In the genomic region with DNA sequence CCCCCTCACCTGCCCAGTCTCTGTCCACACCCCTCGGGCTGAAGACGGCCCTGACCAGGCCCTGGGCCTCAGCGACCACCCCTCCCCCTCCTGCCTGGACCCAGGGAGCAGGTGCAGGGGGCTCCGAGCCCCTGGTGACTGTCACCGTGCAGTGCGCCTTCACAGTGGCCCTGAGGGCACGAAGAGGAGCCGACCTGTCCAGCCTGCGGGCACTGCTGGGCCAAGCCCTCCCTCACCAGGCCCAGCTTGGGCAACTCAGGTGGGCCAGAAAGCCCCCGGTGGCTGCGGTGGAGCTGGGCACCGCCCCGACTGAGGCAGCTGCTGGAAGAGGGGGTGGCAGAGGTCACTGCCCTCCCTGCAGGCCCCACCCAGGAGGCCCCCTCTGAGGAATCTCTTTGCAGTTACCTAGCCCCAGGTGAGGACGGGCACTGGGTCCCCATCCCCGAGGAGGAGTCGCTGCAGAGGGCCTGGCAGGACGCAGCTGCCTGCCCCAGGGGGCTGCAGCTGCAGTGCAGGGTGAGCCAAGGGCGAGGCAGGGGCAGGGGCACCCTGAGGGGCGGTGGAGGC, we compare ENCODE assay signal across 16 cellular contexts. TPM values are rescaled to one million over a fixed set of nuclear protein-coding genes. Genes with fewer than 3 reads are reported as not detected.
A peak's percentile ranks its signal among the peaks of the same experiment; 100 is the strongest.
DNase-seq lines count a peak whose midpoint lies in the region; ATAC-seq and TF ChIP-seq lines count a peak whose summit lies in the region.
"Had no signal": no experiment of that assay in that cellular context is flagged by ENCODE, and none has a peak within 500 bp of the region (broad histone marks: within the 10 kb centered on the region; RNA-seq: fewer than 3 reads in every experiment).

No MANE protein-coding gene starts in this region.

- no peak overlapping the region for H3K4me3 Mint-ChIP-seq in activated naive CD8-positive, alpha-beta T cell treated with anti-CD3 and anti-CD28 coated beads, Interleukin-2, amount 10 ng/mL, durations not matched to agents 7 days and 5 days
- no peak overlapping the region for H3K4me3 Mint-ChIP-seq in activated naive CD8-positive, alpha-beta T cell treated with anti-CD3 and anti-CD28 coated beads, Interleukin-2, amount 50 U/mL, for 24 hours

- H3K27ac Mint-ChIP-seq in activated naive CD8-positive, alpha-beta T cell treated with anti-CD3 and anti-CD28 coated beads, Interleukin-2, amount 10 ng/mL, durations not matched to agents 7 days and 5 days: no peak overlapping the region
- H3K27ac Mint-ChIP-seq in activated naive CD8-positive, alpha-beta T cell treated with anti-CD3 and anti-CD28 coated beads, Interleukin-2, amount 50 U/mL, for 24 hours: no peak overlapping the region

- H3K9me3 ChIP-seq in IMR-90 (ENCODE audit: control insufficient read depth, insufficient read depth, low read length): no peaks in the 10 kb centered on the region
- no peaks in the 10 kb centered on the region for H3K9me3 ChIP-seq in right lobe of liver
- no peaks in the 10 kb centered on the region for H3K9me3 ChIP-seq in aorta (ENCODE audit: control insufficient read depth, low read length)
- H3K9me3 ChIP-seq in SJCRH30 (replicated peaks): no peaks in the 10 kb centered on the region
- H3K9me3 ChIP-seq: A549, Caco-2, MG63 had no signal

- H3K4me1 ChIP-seq in IMR-90 (ENCODE audit: control insufficient read depth, insufficient read depth, low read length) (peaks cover 5% of the 10 kb centered on the region), right lobe of liver (no peaks in the 10 kb centered on the region), aorta (ENCODE audit: control insufficient read depth in 1 of 2, insufficient read depth in 2 of 2, low read length in 2 of 2) (no peaks in the 10 kb centered on the region), SJCRH30 (peaks cover 25% of the 10 kb centered on the region)

- no peak for TF ChIP-seq CTCF in IMR-90 (conservative IDR thresholded peaks at IDR 0.05; ENCODE audit: low read depth, low read length)
- TF ChIP-seq CTCF in right lobe of liver (IDR thresholded peaks at IDR 0.05): no peak

- CTCF ChIA-PET in IMR-90 (lab: Yijun Ruan, JAX): no interaction called here

- in situ Hi-C loops in IMR-90 (cut with MboI; ENCODE audit: low sequenced_read_pairs): no loop called here

- H2AK5ac ChIP-seq in IMR-90 (ENCODE audit: low read depth, low read length): no peak overlapping the region

- no peaks in the 10 kb centered on the region for H3K36me3 Mint-ChIP-seq in activated naive CD8-positive, alpha-beta T cell treated with anti-CD3 and anti-CD28 coated beads, Interleukin-2, amount 10 ng/mL, durations not matched to agents 7 days and 5 days
- no peaks in the 10 kb centered on the region for H3K36me3 Mint-ChIP-seq in activated naive CD8-positive, alpha-beta T cell treated with anti-CD3 and anti-CD28 coated beads, Interleukin-2, amount 50 U/mL, for 24 hours (ENCODE audit: low read depth)

- H2BK15ac ChIP-seq in IMR-90 (ENCODE audit: low read depth, low read length): no peak overlapping the region

- intact Hi-C loops in IMR-90 (cut with micrococcal nuclease): no loop called here
- intact Hi-C loops in right lobe of liver (cut with DNase I): no loop called here
- intact Hi-C loops in aorta (cut with DNase I): no loop called here

- no peak overlapping the region for H3K14ac ChIP-seq in IMR-90 (replicated peaks; ENCODE audit: low read depth, low read length)

- no peaks in the 10 kb centered on the region for H3K9me1 ChIP-seq in IMR-90 (ENCODE audit: insufficient read depth, low read length)

- no peak overlapping the region for H4K5ac ChIP-seq in IMR-90 (ENCODE audit: low read depth, low read length)

- dilution Hi-C loops in IMR-90 (cut with HindIII; ENCODE audit: low sequenced_read_pairs, unreplicated experiment): no loop called here

- no peaks in the 10 kb centered on the region for H3K79me1 ChIP-seq in IMR-90 (ENCODE audit: low read depth in 1 of 2, low read length in 2 of 2)

- H3K4me3 ChIP-seq in IMR-90 (ENCODE audit: insufficient read depth, low read depth, low read length) (no peak overlapping the region), right lobe of liver (no peak overlapping the region), aorta (ENCODE audit: low read length in 2 of 2) (no peak overlapping the region), SJCRH30 (no peak overlapping the region)
- H3K4me3 ChIP-seq: A549, MG63 had no signal

- ATAC-seq in activated naive CD8-positive, alpha-beta T cell treated with anti-CD3 and anti-CD28 coated beads, Interleukin-2, amount 10 ng/mL, durations not matched to agents 7 days and 5 days (ENCODE audit: low read depth): no peak
- ATAC-seq in activated naive CD8-positive, alpha-beta T cell treated with anti-CD3 and anti-CD28 coated beads, Interleukin-2, amount 50 U/mL, for 24 hours: no peak
- ATAC-seq in IMR-90 (ENCODE audit: low read depth) (no peak), right lobe of liver (no peak), aorta (ENCODE audit: low FRiP score) (no peak), HG02588 (IDR thresholded peaks at IDR 0.05; ENCODE audit: unreplicated experiment) (no peak)
- ATAC-seq: A549, PC-3 had no signal

- no peak overlapping the region for H2BK120ac ChIP-seq in IMR-90 (ENCODE audit: low read depth, low read length)

- no peak overlapping the region for H3K9ac ChIP-seq in IMR-90 (ENCODE audit: low read depth, low read length)

- no peak overlapping the region for H2AFZ ChIP-seq in IMR-90 (replicated peaks; ENCODE audit: low read length, poor library complexity)

- no peaks in the 10 kb centered on the region for H3K9me3 Mint-ChIP-seq in activated naive CD8-positive, alpha-beta T cell treated with anti-CD3 and anti-CD28 coated beads, Interleukin-2, amount 10 ng/mL, durations not matched to agents 7 days and 5 days
- no peaks in the 10 kb centered on the region for H3K9me3 Mint-ChIP-seq in activated naive CD8-positive, alpha-beta T cell treated with anti-CD3 and anti-CD28 coated beads, Interleukin-2, amount 50 U/mL, for 24 hours

- H3K4me2 ChIP-seq in IMR-90 (ENCODE audit: low read depth, low read length): no peak overlapping the region
- H3K4me2 ChIP-seq: A549 had no signal

- no peak overlapping the region for H3K23ac ChIP-seq in IMR-90 (ENCODE audit: low read depth, low read length)

- no peaks in the 10 kb centered on the region for H4K20me1 ChIP-seq in IMR-90 (ENCODE audit: insufficient read depth, low read length)

- no peak overlapping the region for H3K4ac ChIP-seq in IMR-90 (ENCODE audit: low read depth, low read length)

- no peak overlapping the region for H4K91ac ChIP-seq in IMR-90 (ENCODE audit: insufficient read depth, low read depth, low read length)

- no peak overlapping the region for H4K8ac ChIP-seq in IMR-90 (ENCODE audit: low read depth in 2 of 2, low read length in 2 of 2)

- WGBS in IMR-90 (ENCODE audit: extremely low coverage in 2 of 2, insufficient read length in 1 of 2), 2 experiments: 56% methylated on average over 6 of the region's 19 CpGs; no CpG with 5 or more reads in 1 of the 2 experiments
- no CpG with 5 or more reads among the region's 19 CpGs for WGBS in right lobe of liver (ENCODE audit: insufficient coverage, low coverage, low lambda C conversion rate, missing lambda C conversion rate)
- WGBS in aorta, 2 donors: 84 to 87% methylated on average over 18 to 19 of the region's 19 CpGs

- peak; percentile 32 for DNase-seq in activated naive CD8-positive, alpha-beta T cell treated with anti-CD3 and anti-CD28 coated beads, Interleukin-2, amount 10 ng/mL, durations not matched to agents 7 days and 5 days
- DNase-seq in activated naive CD8-positive, alpha-beta T cell treated with anti-CD3 and anti-CD28 coated beads, Interleukin-2, amount 50 U/mL, for 24 hours: no peak
- DNase-seq in IMR-90 (no peak), right lobe of liver (peak in 2 of 3 donors; percentile 14 to 45), aorta (peak; percentile 41 to 77), SJCRH30 (no peak)
- DNase-seq: Caco-2, DMS153, Karpas-422, MG63, NCI-H1092, NCI-H187 treated with DMSO at 0.1 percent for 48 hours, PC-3 had no signal

- POLR2A ChIA-PET in activated naive CD8-positive, alpha-beta T cell treated with anti-CD3 and anti-CD28 coated beads, Interleukin-2, amount 10 ng/mL, durations not matched to agents 7 days and 5 days (lab: Charles Lee): interaction anchor here (1.2 kb wide), 1 partner anchor 10 kb away, joined by 5 read pairs; a partner anchor contains a TSS
- POLR2A ChIA-PET in IMR-90 (lab: Charles Lee; ENCODE audit: unreplicated experiment): no interaction called here

- H3K27me3 Mint-ChIP-seq in activated naive CD8-positive, alpha-beta T cell treated with anti-CD3 and anti-CD28 coated beads, Interleukin-2, amount 10 ng/mL, durations not matched to agents 7 days and 5 days: no peaks in the 10 kb centered on the region
- no peaks in the 10 kb centered on the region for H3K27me3 Mint-ChIP-seq in activated naive CD8-positive, alpha-beta T cell treated with anti-CD3 and anti-CD28 coated beads, Interleukin-2, amount 50 U/mL, for 24 hours

- no peak overlapping the region for H2BK20ac ChIP-seq in IMR-90 (ENCODE audit: low read depth, low read length)

- no peaks in the 10 kb centered on the region for H3K4me1 Mint-ChIP-seq in activated naive CD8-positive, alpha-beta T cell treated with anti-CD3 and anti-CD28 coated beads, Interleukin-2, amount 10 ng/mL, durations not matched to agents 7 days and 5 days
- H3K4me1 Mint-ChIP-seq in activated naive CD8-positive, alpha-beta T cell treated with anti-CD3 and anti-CD28 coated beads, Interleukin-2, amount 50 U/mL, for 24 hours: no peaks in the 10 kb centered on the region

- H3K56ac ChIP-seq in IMR-90 (ENCODE audit: extremely low read depth, insufficient read depth, low read length): no peak overlapping the region

- H3K27ac ChIP-seq in IMR-90 (ENCODE audit: insufficient read depth, low read length) (no peak overlapping the region), right lobe of liver (no peak overlapping the region), aorta (ENCODE audit: low read depth in 1 of 2, low read length in 2 of 2) (no peak overlapping the region), SJCRH30 (no peak overlapping the region)
- H3K27ac ChIP-seq: A549 had no signal

- BruUV-seq in IMR-90 (replicated peaks; lab: Mats Ljungman, UMichigan): no TSS peak

- H3K27me3 ChIP-seq in IMR-90 (ENCODE audit: control insufficient read depth, insufficient read depth, low read length) (no peaks in the 10 kb centered on the region), right lobe of liver (no peaks in the 10 kb centered on the region), aorta (ENCODE audit: control insufficient read depth in 1 of 2, insufficient read depth in 2 of 2, low read length in 1 of 2) (no peaks in the 10 kb centered on the region), SJCRH30 (peaks cover 37% of the 10 kb centered on the region)
- H3K27me3 ChIP-seq: MG63 had no signal

- H3K36me3 ChIP-seq in IMR-90 (ENCODE audit: control insufficient read depth, insufficient read depth, low read length): no peaks in the 10 kb centered on the region
- no peaks in the 10 kb centered on the region for H3K36me3 ChIP-seq in right lobe of liver
- H3K36me3 ChIP-seq in aorta (ENCODE audit: control insufficient read depth in 1 of 2, insufficient read depth in 2 of 2, low read length in 1 of 2): no peaks in the 10 kb centered on the region
- H3K36me3 ChIP-seq in SJCRH30: no peaks in the 10 kb centered on the region
- H3K36me3 ChIP-seq: MG63 had no signal

- H2BK5ac ChIP-seq in IMR-90 (ENCODE audit: low read depth, low read length, poor library complexity, severe bottlenecking): no peak overlapping the region

- TF ChIP-seq RAD21 in IMR-90 (IDR thresholded peaks at IDR 0.05; ENCODE audit: low read length): no peak

- TF ChIP-seq POLR2A in IMR-90 (IDR thresholded peaks at IDR 0.05; ENCODE audit: low read depth, low read length) (no peak), right lobe of liver (IDR thresholded peaks at IDR 0.05) (no peak)

- H3K18ac ChIP-seq in IMR-90 (ENCODE audit: low read depth, low read length): no peak overlapping the region

- peak overlapping the region; percentile 42 for H2AK9ac ChIP-seq in IMR-90 (replicated peaks; ENCODE audit: low read depth, low read length, poor library complexity)

RNA-seq across cellular contexts. Expression of a gene that starts 7.7 kb away (rescaled TPM):
- not detected for total RNA-seq in activated naive CD8-positive, alpha-beta T cell treated with anti-CD3 and anti-CD28 coated beads, Interleukin-2, amount 10 ng/mL, durations not matched to agents 7 days and 5 days
- total RNA-seq in IMR-90 (2012; rRNA removed) (not detected in 2 replicates), right lobe of liver (10 to 100 TPM in 2 of 6 experiments, 1 to 10 TPM in 4; 3.3 to 11.5 (median 7.5) TPM), aorta (not detected)
- polyA plus RNA-seq in IMR-90 (2012; rRNA removed) (0.07 TPM in 2 replicates), aorta (1 to 10 TPM in 1 of 2 donors, not detected in 1; 3.1 TPM)
- polyA plus RNA-seq in IMR-90 (2012; cell fraction: cytosol; rRNA removed): 0.06 and 0.11 TPM in 2 replicates
- polyA plus RNA-seq in IMR-90 (2012; cell fraction: nucleus; rRNA removed; ENCODE audit: low replicate concordance): 0.37 and 0.78 TPM in 2 replicates
- not detected in 2 replicates for total RNA-seq in SJCRH30 (2014; rRNA removed; shearing (Covaris generic))
- total RNA-seq: PC-3, SK-MEL-5 had no signal

RNA-seq across cellular contexts. Expression of a gene that starts 10.2 kb away (rescaled TPM):
- 1 to 10 TPM; 2.8 to 3.7 TPM for total RNA-seq in activated naive CD8-positive, alpha-beta T cell treated with anti-CD3 and anti-CD28 coated beads, Interleukin-2, amount 10 ng/mL, durations not matched to agents 7 days and 5 days
- total RNA-seq in IMR-90 (2012; rRNA removed) (not detected in 2 replicates), right lobe of liver (1 to 10 TPM; 4.7 to 8.0 (median 5.7) TPM), aorta (1 to 10 TPM; 4.1 to 8.5 TPM)
- polyA plus RNA-seq in IMR-90 (2012; rRNA removed) (0.16 and 0.17 TPM in 2 replicates), aorta (10 to 100 TPM in 1 of 2 donors, 1 to 10 TPM in 1; 2.9 to 12.6 TPM)
- polyA plus RNA-seq in IMR-90 (2012; cell fraction: cytosol; rRNA removed): 0.08 and 0.25 TPM in 2 replicates
- polyA plus RNA-seq in IMR-90 (2012; cell fraction: nucleus; rRNA removed; ENCODE audit: low replicate concordance): 1.3 and 3.4 TPM in 2 replicates
- not detected in 2 replicates for total RNA-seq in SJCRH30 (2014; rRNA removed; shearing (Covaris generic))

RNA-seq across cellular contexts. Expression of a gene that starts 10.5 kb away (rescaled TPM):
- 10 to 100 TPM; 23.4 to 24.7 TPM for total RNA-seq in activated naive CD8-positive, alpha-beta T cell treated with anti-CD3 and anti-CD28 coated beads, Interleukin-2, amount 10 ng/mL, durations not matched to agents 7 days and 5 days
- total RNA-seq in IMR-90 (2012; rRNA removed) (1.1 and 1.7 TPM in 2 replicates), right lobe of liver (10 to 100 TPM in 3 of 6 experiments, 1 to 10 TPM in 3; 3.3 to 14.4 (median 10.6) TPM), aorta (10 to 100 TPM; 21.9 to 38.2 TPM)
- polyA plus RNA-seq in IMR-90 (2012; rRNA removed) (7.4 and 10.2 TPM in 2 replicates), aorta (10 to 100 TPM; 15.9 to 96.8 TPM)
- 5.4 and 9.9 TPM in 2 replicates for polyA plus RNA-seq in IMR-90 (2012; cell fraction: cytosol; rRNA removed)
- 24.4 and 50.7 TPM in 2 replicates for polyA plus RNA-seq in IMR-90 (2012; cell fraction: nucleus; rRNA removed; ENCODE audit: low replicate concordance)
- 1.8 and 1.9 TPM in 2 replicates for total RNA-seq in SJCRH30 (2014; rRNA removed; shearing (Covaris generic))

RNA-seq across cellular contexts. Expression of a gene that starts 25.7 kb away (rescaled TPM):
- 10 to 100 TPM; 54.3 to 58.4 TPM for total RNA-seq in activated naive CD8-positive, alpha-beta T cell treated with anti-CD3 and anti-CD28 coated beads, Interleukin-2, amount 10 ng/mL, durations not matched to agents 7 days and 5 days
- total RNA-seq in IMR-90 (2012; rRNA removed): 7.7 and 10.0 TPM in 2 replicates
- polyA plus RNA-seq in IMR-90 (2012; rRNA removed): 40.9 and 45.9 TPM in 2 replicates
- 26.6 and 33.5 TPM in 2 replicates for polyA plus RNA-seq in IMR-90 (2012; cell fraction: cytosol; rRNA removed)
- 116 and 241 TPM in 2 replicates for polyA plus RNA-seq in IMR-90 (2012; cell fraction: nucleus; rRNA removed; ENCODE audit: low replicate concordance)
- 10 to 100 TPM; 15.6 to 55.4 (median 20.1) TPM for total RNA-seq in right lobe of liver
- total RNA-seq in aorta: 10 to 100 TPM; 76.8 to 78.2 TPM
- polyA plus RNA-seq in aorta: 100 to 1,000 TPM in 1 of 2 donors, 10 to 100 TPM in 1; 75.5 to 154 TPM
- 35.4 and 40.3 TPM in 2 replicates for total RNA-seq in SJCRH30 (2014; rRNA removed; shearing (Covaris generic))

Comparison
In these comparisons a context has a peak if more than half of its experiments do, and no peak if none do; other contexts are left out.
1. DNase-seq: peak in activated naive CD8-positive, alpha-beta T cell treated with anti-CD3 and anti-CD28 coated beads, Interleukin-2, amount 10 ng/mL, durations not matched to agents 7 days and 5 days (single experiment), right lobe of liver (2 of 3) and aorta (2 of 2); none in activated naive CD8-positive, alpha-beta T cell treated with anti-CD3 and anti-CD28 coated beads, Interleukin-2, amount 50 U/mL, for 24 hours (single experiment), IMR-90 (single experiment) and SJCRH30 (0 of 2).